8 cellular contexts compared by ENCODE assay signal in genomic region chr11:56783448-56784041, GRCh38. TPM values are rescaled to one million over a fixed set of nuclear protein-coding genes. Genes with fewer than 3 reads are reported as not detected.
DNase-seq lines count a peak whose midpoint lies in the region; ATAC-seq and TF ChIP-seq lines count a peak whose summit lies in the region.

No MANE protein-coding gene starts in this region.

- no peaks in the 10 kb centered on the region for H3K9me3 Mint-ChIP-seq in CD8-positive, alpha-beta T cell

- ATAC-seq in CD8-positive, alpha-beta T cell = no peak
- ATAC-seq in right lobe of liver = peak; percentile 62 to 78 (median 68)
- ATAC-seq in HG02588 (IDR thresholded peaks at IDR 0.05; ENCODE audit: unreplicated experiment) = no peak

- intact Hi-C loops in CD8-positive, alpha-beta T cell (cut with DNase I, micrococcal nuclease) = no loop called here
- intact Hi-C loops in breast epithelium (cut with DNase I; ENCODE audit: low total_unique reads) (no loop called here), right lobe of liver (cut with DNase I) (loop anchor here in 1 of 2 donors (10.0 kb wide), 1 partner anchor 839 kb away; no protein-coding TSS in a partner anchor)

- no peaks in the 10 kb centered on the region for H3K27me3 Mint-ChIP-seq in CD8-positive, alpha-beta T cell (ENCODE audit: low read depth)

- CTCF ChIA-PET in CD8-positive, alpha-beta T cell (lab: Charles Lee) = interaction anchor here (1.3 kb wide), 1 partner anchor 18 kb away, joined by 4 read pairs; no protein-coding TSS in a partner anchor

- no peaks in the 10 kb centered on the region for H3K4me1 ChIP-seq in CD8-positive, alpha-beta T cell (ENCODE audit: insufficient read depth, low read length)
- no peaks in the 10 kb centered on the region for H3K4me1 ChIP-seq in breast epithelium
- no peaks in the 10 kb centered on the region for H3K4me1 ChIP-seq in right lobe of liver

- no peak overlapping the region for H3K27ac Mint-ChIP-seq in CD8-positive, alpha-beta T cell

- TF ChIP-seq CTCF in CD8-positive, alpha-beta T cell (IDR thresholded peaks at IDR 0.05) = peak; percentile 42
- TF ChIP-seq CTCF in breast epithelium (IDR thresholded peaks at IDR 0.05) (peak in 2 of 3 donors; percentile 27 to 31), right lobe of liver (IDR thresholded peaks at IDR 0.05) (peak; percentile 53 to 65 (median 60))

- DNase-seq in CD8-positive, alpha-beta T cell = no peak
- DNase-seq in H7 (peak; percentile 2), NCI-H345 (lab: John Stamatoyannopoulos, UW) (peak; percentile 60), breast epithelium (ENCODE audit: low spot score in 2 of 2) (no peak), right lobe of liver (no peak), mucosa of gallbladder (ENCODE audit: low spot score) (no peak)
- no peak for DNase-seq in NK-92 treated with Interleukin-12 subunit alpha and Interleukin-12 subunit beta, amount 100 ng/mL, for 24 hours (lab: John Stamatoyannopoulos, UW)

- no peak for TF ChIP-seq POLR2A in breast epithelium (IDR thresholded peaks at IDR 0.05)
- TF ChIP-seq POLR2A in right lobe of liver (IDR thresholded peaks at IDR 0.05) = no peak

- no peaks in the 10 kb centered on the region for H3K27me3 ChIP-seq in CD8-positive, alpha-beta T cell (ENCODE audit: insufficient read depth, low read length)
- H3K27me3 ChIP-seq in H7 (ENCODE audit: control insufficient read depth, insufficient read depth, low read length) (no peaks in the 10 kb centered on the region), breast epithelium (no peaks in the 10 kb centered on the region), right lobe of liver (no peaks in the 10 kb centered on the region)

- 4% methylated on average over 6 of the region's 6 CpGs for WGBS in right lobe of liver (ENCODE audit: insufficient coverage, low coverage, low lambda C conversion rate, missing lambda C conversion rate)

- POLR2A ChIA-PET in CD8-positive, alpha-beta T cell (lab: Charles Lee) = no interaction called here

- no peak overlapping the region for H3K4me3 ChIP-seq in CD8-positive, alpha-beta T cell (ENCODE audit: low read depth, low read length)
- H3K4me3 ChIP-seq in H7 (ENCODE audit: insufficient read depth, low read depth, low read length) (no peak overlapping the region), breast epithelium (no peak overlapping the region), right lobe of liver (no peak overlapping the region)

- H3K27ac ChIP-seq in CD8-positive, alpha-beta T cell (ENCODE audit: low read depth, low read length) = no peak overlapping the region
- no peak overlapping the region for H3K27ac ChIP-seq in breast epithelium
- H3K27ac ChIP-seq in right lobe of liver = no peak overlapping the region

- H3K36me3 ChIP-seq in CD8-positive, alpha-beta T cell (ENCODE audit: insufficient read depth, low read length) = no peaks in the 10 kb centered on the region
- no peaks in the 10 kb centered on the region for H3K36me3 ChIP-seq in H7 (replicated peaks; ENCODE audit: control insufficient read depth, insufficient read depth, low read length)
- no peaks in the 10 kb centered on the region for H3K36me3 ChIP-seq in breast epithelium
- H3K36me3 ChIP-seq in right lobe of liver = no peaks in the 10 kb centered on the region

- no peaks in the 10 kb centered on the region for H3K9me3 ChIP-seq in CD8-positive, alpha-beta T cell (ENCODE audit: low read length)
- peaks cover 0 to 5% of the 10 kb centered on the region in 2 donors for H3K9me3 ChIP-seq in breast epithelium
- no peaks in the 10 kb centered on the region for H3K9me3 ChIP-seq in right lobe of liver

- no peak overlapping the region for H3K4me3 Mint-ChIP-seq in CD8-positive, alpha-beta T cell

- H3K36me3 Mint-ChIP-seq in CD8-positive, alpha-beta T cell = no peaks in the 10 kb centered on the region

- no peaks in the 10 kb centered on the region for H3K4me1 Mint-ChIP-seq in CD8-positive, alpha-beta T cell (ENCODE audit: low read depth)

RNA-seq across cellular contexts. Expression of gene OR9G4, which starts 35.0 kb away (rescaled TPM):
- not detected for total RNA-seq in CD8-positive, alpha-beta T cell
- total RNA-seq in H7 (2014; rRNA removed; shearing (Covaris generic)) = not detected in 2 replicates
- not detected for total RNA-seq in breast epithelium
- not detected for total RNA-seq in right lobe of liver
- total RNA-seq in mucosa of gallbladder = not detected

Comparison
In these comparisons a context has a peak if more than half of its experiments do, and no peak if none do; other contexts are left out.
1. ATAC-seq: peak in right lobe of liver (4 of 4); none in CD8-positive, alpha-beta T cell (single experiment) and HG02588 (single experiment).
2. DNase-seq: peak in H7 (single experiment) and NCI-H345 (single experiment); none in CD8-positive, alpha-beta T cell (0 of 7), breast epithelium (0 of 2), right lobe of liver (0 of 3), mucosa of gallbladder (single experiment) and NK-92 treated with Interleukin-12 subunit alpha and Interleukin-12 subunit beta, amount 100 ng/mL, for 24 hours (single experiment).
3. Peak in every context shown above with its lines, with median percentiles within 50 percentile points of each other: CTCF ChIP-seq.